In genomic region chr1:202007279-202007678, GRCh38 we compare ENCODE assay signal across 1 cellular context.
TF ChIP-seq lines count a peak whose summit lies in the region.

No MANE protein-coding gene starts in this region.

TF ChIP-seq in GM23338, 12 proteins besides CTCF, POLR2A, EP300 and RAD21 (continued from another document):
- TF ChIP-seq ZNF462 (CRISPR knock-in tag; IDR thresholded peaks at IDR 0.05), result no peak
- TF ChIP-seq ETS1 (IDR thresholded peaks at IDR 0.05), result no peak
- TF ChIP-seq JUNB (IDR thresholded peaks at IDR 0.05; ENCODE audit: unreplicated experiment), result no peak
- no peak for TF ChIP-seq EZH2phosphoT487 (IDR thresholded peaks at IDR 0.05; ENCODE audit: unreplicated experiment)
- no peak for TF ChIP-seq CREB1 (CRISPR knock-in tag; IDR thresholded peaks at IDR 0.05; ENCODE audit: low read depth)
